ENCODE assay signal across 35 cellular contexts in genomic region chr22:22137891-22138290, GRCh38.
"Had no signal": no experiment of that assay in that cellular context is flagged by ENCODE, and none has a peak within 500 bp of the region (broad histone marks: within the 10 kb centered on the region; RNA-seq: fewer than 3 reads in every experiment).

No MANE protein-coding gene starts in this region.

- H3K27me3 ChIP-seq: MG63 had no signal

- DNase-seq: Karpas-422, Kasumi-1, MG63, MM.1S, MV-4-11, NCI-H1048, NCI-H1092, NCI-H1092 treated with DMSO at 0.1 percent for 48 hours, NCI-H1105, NCI-H1105 treated with DMSO at 0.1 percent for 48 hours, NCI-H1417, NCI-H1417 treated with DMSO at 0.1 percent for 48 hours, NCI-H1436, NCI-H1436 treated with DMSO at 0.1 percent for 48 hours, NCI-H146, NCI-H1694, NCI-H1694 treated with DMSO at 0.1 percent for 48 hours, NCI-H187, NCI-H187 treated with DMSO at 0.1 percent for 48 hours, NCI-H1930, NCI-H2029, NCI-H2029 treated with DMSO at 0.1 percent for 48 hours, NCI-H2081, NCI-H2081 treated with DMSO at 0.1 percent for 48 hours, NCI-H2107, NCI-H2171, NCI-H2171 treated with DMSO at 0.1 percent for 48 hours, NCI-H2227 treated with DMSO at 0.1 percent for 48 hours, NCI-H226, NCI-H345, NCI-H446, NCI-H446 treated with DMSO at 0.1 percent for 48 hours, NCI-H510A, NCI-H510A treated with DMSO at 0.1 percent for 48 hours, NCI-H524 had no signal

- H3K4me3 ChIP-seq: MG63 had no signal

- H3K36me3 ChIP-seq: MG63 had no signal
